8 cellular contexts compared by ENCODE assay signal in genomic region chr22:44085743-44086741, GRCh38.
DNase-seq lines count a peak whose midpoint lies in the region; ATAC-seq, FAIRE-seq and TF ChIP-seq lines count a peak whose summit lies in the region.

No MANE protein-coding gene starts in this region.

- FAIRE-seq in H1 (lab: Jason Lieb, UNC), result peak; percentile 74

- no peak overlapping the region for H3K4me3 ChIP-seq in OCI-LY7 (ENCODE audit: low read depth, low read length, poor library complexity, severe bottlenecking)
- no peak overlapping the region for H3K4me3 ChIP-seq in H1 (ENCODE audit: extremely low read depth in 1 of 4, insufficient read depth in 2 of 4, low read depth in 3 of 4, low read length in 4 of 4)
- H3K4me3 ChIP-seq in mesendoderm (ENCODE audit: low read length), result no peak overlapping the region
- no peak overlapping the region for H3K4me3 ChIP-seq in effector memory CD4-positive, alpha-beta T cell (ENCODE audit: insufficient read depth, low read depth, low read length, poor library complexity, severe bottlenecking)

- H4K8ac ChIP-seq in H1 (ENCODE audit: extremely low read depth, insufficient read depth, low read length) (no peak overlapping the region; the same call in 1 of the 2 replicates), mesendoderm (ENCODE audit: low read depth, low read length) (no peak overlapping the region)

- TF ChIP-seq CTCF in OCI-LY7 (conservative IDR thresholded peaks at IDR 0.05; ENCODE audit: low read length) (peak; percentile 74), H1 (IDR thresholded peaks at IDR 0.05; ENCODE audit: control extremely low read depth in 1 of 3, insufficient read depth in 1 of 3, low read depth in 1 of 3, low read length in 3 of 3) (peak; percentile 16 to 72 (median 66))

- H2AK5ac ChIP-seq in H1 (ENCODE audit: low read depth, low read length) (no peak overlapping the region), mesendoderm (ENCODE audit: low read length) (no peak overlapping the region)

- H3K36me3 ChIP-seq in OCI-LY7 (ENCODE audit: insufficient read depth, low read length), result no peaks in the 10 kb centered on the region
- no peaks in the 10 kb centered on the region for H3K36me3 ChIP-seq in H1 (ENCODE audit: control insufficient read depth in 2 of 4, insufficient read depth in 4 of 4, low read length in 3 of 4)
- no peaks in the 10 kb centered on the region for H3K36me3 ChIP-seq in mesendoderm (ENCODE audit: control insufficient read depth, insufficient read depth, low read length)
- H3K36me3 ChIP-seq in effector memory CD4-positive, alpha-beta T cell (ENCODE audit: control insufficient read depth, insufficient read depth, low read length), result no peaks in the 10 kb centered on the region

- H3K79me1 ChIP-seq in H1 (ENCODE audit: low read depth, low read length), result no peaks in the 10 kb centered on the region
- no peaks in the 10 kb centered on the region for H3K79me1 ChIP-seq in mesendoderm (ENCODE audit: low read length)

- CTCF ChIA-PET in OCI-LY7 (lab: Charles Lee; ENCODE audit: unreplicated experiment) (interaction anchor here (1.0 to 1.7 kb wide), 3 partner anchors 8 to 92 kb away, joined by 4 to 8 read pairs (median 4); no protein-coding TSS in a partner anchor), H1 (lab: Charles Lee; ENCODE audit: partially characterized antibody) (interaction anchor here (0.6 to 7.2 kb wide), 74 partner anchors 9 to 588 kb away, joined by 3 to 125 read pairs (median 4); partner anchors contain the start of gene PARVG)

- H3K79me2 ChIP-seq in OCI-LY7 (ENCODE audit: insufficient read depth, low read depth, low read length), result no peaks in the 10 kb centered on the region
- no peaks in the 10 kb centered on the region for H3K79me2 ChIP-seq in H1 (ENCODE audit: control insufficient read depth in 1 of 2, insufficient read depth in 2 of 2, low read length in 2 of 2)
- H3K79me2 ChIP-seq in mesendoderm (ENCODE audit: control insufficient read depth, insufficient read depth, low read length), result no peaks in the 10 kb centered on the region

- POLR2A ChIA-PET in OCI-LY7 (lab: Charles Lee) (interaction anchor here (0.7 to 0.8 kb wide), 2 partner anchors 93 to 383 kb away, joined by 3 read pairs; no protein-coding TSS in a partner anchor), H1 (lab: Charles Lee; ENCODE audit: partially characterized antibody) (interaction anchor here (1.4 to 1.5 kb wide), 2 partner anchors 61 to 140 kb away, joined by 3 to 6 read pairs; no protein-coding TSS in a partner anchor)

- H4K5ac ChIP-seq in H1 (ENCODE audit: insufficient read length, low read depth, low read length) (no peak overlapping the region), mesendoderm (ENCODE audit: low read length) (no peak overlapping the region)

- no peak for ATAC-seq in HG03097 (IDR thresholded peaks at IDR 0.05; ENCODE audit: low FRiP score, unreplicated experiment)

- H3K9ac ChIP-seq in H1 (replicated peaks in 1 of 4; ENCODE audit: extremely low read depth in 1 of 4, low read depth in 3 of 4, low read length in 3 of 4) (no peak overlapping the region), mesendoderm (ENCODE audit: low read length) (no peak overlapping the region)

- TF ChIP-seq POLR2A in H1 (IDR thresholded peaks at IDR 0.05; ENCODE audit: control extremely low read depth in 1 of 2, low read depth in 2 of 2, low read length in 2 of 2), result no peak

- intact Hi-C loops in OCI-LY7 (cut with micrococcal nuclease; ENCODE audit: unreplicated experiment), result loop anchor here (1.0 to 10.0 kb wide), 2 partner anchors 93 to 479 kb away; no protein-coding TSS in a partner anchor

- H2BK12ac ChIP-seq in H1 (ENCODE audit: low read depth, low read length), result peak overlapping the region; percentile 63; the same call in 1 of the 2 replicates

- H4K20me1 ChIP-seq in OCI-LY7 (ENCODE audit: insufficient read depth, low read length), result no peaks in the 10 kb centered on the region
- no peaks in the 10 kb centered on the region for H4K20me1 ChIP-seq in H1 (replicated peaks in 1 of 2; ENCODE audit: control insufficient read depth in 1 of 2, insufficient read depth in 2 of 2, low read length in 2 of 2)

- no peaks in the 10 kb centered on the region for H3K23me2 ChIP-seq in H1 (ENCODE audit: low read depth, low read length)

- no peaks in the 10 kb centered on the region for H3K27me3 ChIP-seq in H1 (replicated peaks in 1 of 4; ENCODE audit: control insufficient read depth in 3 of 4, extremely low read depth in 1 of 4, insufficient read depth in 3 of 4, low read length in 3 of 4)
- no peaks in the 10 kb centered on the region for H3K27me3 ChIP-seq in mesendoderm (ENCODE audit: insufficient read depth, low read length, poor library complexity)
- H3K27me3 ChIP-seq in effector memory CD4-positive, alpha-beta T cell (replicated peaks; ENCODE audit: control insufficient read depth, insufficient read depth, low read length, poor library complexity, severe bottlenecking), result no peaks in the 10 kb centered on the region

- H3K4me2 ChIP-seq in OCI-LY7 (ENCODE audit: low read length) (no peak overlapping the region), H1 (ENCODE audit: insufficient read depth in 1 of 2, low read depth in 2 of 2, low read length in 2 of 2) (no peak overlapping the region), mesendoderm (ENCODE audit: low read length) (no peak overlapping the region)

- peak; percentile 70 to 79 for TF ChIP-seq RAD21 in H1 (IDR thresholded peaks at IDR 0.05 in 1 of 2, conservative IDR thresholded peaks at IDR 0.05 in 1 of 2; ENCODE audit: low read depth in 2 of 2, low read length in 2 of 2)

- H2BK15ac ChIP-seq in H1 (ENCODE audit: low read length), result no peak overlapping the region
- no peak overlapping the region for H2BK15ac ChIP-seq in mesendoderm (replicated peaks; ENCODE audit: low read depth)

- no peak overlapping the region for H3K56ac ChIP-seq in H1 (replicated peaks; ENCODE audit: insufficient read length, low read depth, low read length)
- no peak overlapping the region for H3K56ac ChIP-seq in mesendoderm (ENCODE audit: low read length)

- H2AFZ ChIP-seq in OCI-LY7 (ENCODE audit: low read length) (no peak overlapping the region), H1 (ENCODE audit: low read length) (no peak overlapping the region)

- H3K18ac ChIP-seq in H1 (ENCODE audit: extremely low read depth, low read length) (no peak overlapping the region), mesendoderm (ENCODE audit: low read length) (no peak overlapping the region)

- H2BK5ac ChIP-seq in H1 (ENCODE audit: low read depth, low read length), result peak overlapping the region; percentile 49; the same call in 1 of the 2 replicates
- no peak overlapping the region for H2BK5ac ChIP-seq in mesendoderm (ENCODE audit: low read length)

- H3K14ac ChIP-seq in H1 (ENCODE audit: insufficient read length), result no peak overlapping the region

- no peaks in the 10 kb centered on the region for H3K9me2 ChIP-seq in OCI-LY7 (ENCODE audit: insufficient read depth, low read length)

- H3K27ac ChIP-seq in OCI-LY7 (ENCODE audit: low read depth, low read length, poor library complexity, severe bottlenecking) (no peak overlapping the region), H1 (ENCODE audit: low read depth, low read length) (no peak overlapping the region), mesendoderm (ENCODE audit: low read depth, low read length) (no peak overlapping the region)
- no peak overlapping the region for H3K27ac ChIP-seq in effector memory CD4-positive, alpha-beta T cell (ENCODE audit: insufficient read depth, low read length, poor library complexity, severe bottlenecking)

- H3K4me1 ChIP-seq in OCI-LY7 (ENCODE audit: insufficient read depth, low read length, poor library complexity, severe bottlenecking) (no peaks in the 10 kb centered on the region), H1 (replicated peaks in 1 of 4; ENCODE audit: control insufficient read depth in 3 of 4, insufficient read depth in 4 of 4, low read length in 3 of 4) (peaks cover 0 to 9% (median 5%) of the 10 kb centered on the region in 4 experiments; a peak in 6 of 7 replicates), mesendoderm (ENCODE audit: control insufficient read depth, low read depth, low read length) (no peaks in the 10 kb centered on the region)
- no peaks in the 10 kb centered on the region for H3K4me1 ChIP-seq in effector memory CD4-positive, alpha-beta T cell (ENCODE audit: control insufficient read depth, insufficient read depth, low read length, poor library complexity, severe bottlenecking)

- H3K9me3 ChIP-seq in OCI-LY7 (ENCODE audit: low read length), result no peaks in the 10 kb centered on the region
- H3K9me3 ChIP-seq in H1 (ENCODE audit: insufficient read depth in 2 of 2, low read depth in 1 of 2, low read length in 1 of 2), result no peaks in the 10 kb centered on the region
- no peaks in the 10 kb centered on the region for H3K9me3 ChIP-seq in effector memory CD4-positive, alpha-beta T cell (ENCODE audit: control insufficient read depth, low read length)

- H4K91ac ChIP-seq in H1 (replicated peaks; ENCODE audit: insufficient read length, low read length), result no peak overlapping the region

- BruUV-seq in OCI-LY7 (replicated peaks; lab: Mats Ljungman, UMichigan), result no TSS peak

- H3K23ac ChIP-seq in H1 (ENCODE audit: insufficient read length) (no peak overlapping the region), mesendoderm (ENCODE audit: low read length) (no peak overlapping the region)

- H2BK20ac ChIP-seq in H1 (ENCODE audit: low read length), result no peak overlapping the region

- H3K4ac ChIP-seq in H1 (replicated peaks; ENCODE audit: insufficient read length, low read depth, low read length), result no peak overlapping the region
- H3K4ac ChIP-seq in mesendoderm (ENCODE audit: low read depth, low read length), result no peak overlapping the region

- WGBS in H1 (ENCODE audit: extremely low coverage in 1 of 2, insufficient coverage in 1 of 2, insufficient read length in 1 of 2, insufficient replicate concordance in 2 of 2, low coverage in 1 of 2, low lambda C conversion rate in 2 of 2, missing lambda C conversion rate in 1 of 2), 2 experiments, result 79% methylated on average over 21 of the region's 21 CpGs; no CpG with 5 or more reads in 1 of the 2 experiments
- no CpG with 5 or more reads among the region's 21 CpGs for WGBS in mesendoderm (ENCODE audit: extremely low coverage, insufficient coverage, low lambda C conversion rate)

- DNase-seq in DMS53 treated with DMSO at 0.1 percent for 48 hours (lab: John Stamatoyannopoulos, UW; ENCODE audit: unreplicated experiment), result peak; percentile 73
- DNase-seq in HPDE6-E6E7 (ENCODE audit: extremely low spot score), result peak; percentile 53
- DNase-seq in OCI-LY7 (ENCODE audit: low spot score), result peak; percentile 59
- peak in 1 of 2 experiments; percentile 10 for DNase-seq in H1 (ENCODE audit: low read depth in 1 of 2, low spot score in 2 of 2)
- DNase-seq in mesendoderm, result peak; percentile 66
- no peak for DNase-seq in effector memory CD4-positive, alpha-beta T cell
- no peak for DNase-seq in activated CD4-positive, alpha-beta T cell treated with anti-CD3 and anti-CD28 coated beads for 1 hour

- H2BK120ac ChIP-seq in H1 (replicated peaks; ENCODE audit: low read depth, low read length), result no peak overlapping the region
- no peak overlapping the region for H2BK120ac ChIP-seq in mesendoderm (ENCODE audit: low read depth, low read length)

- TF ChIP-seq EP300 in H1 (IDR thresholded peaks at IDR 0.05; ENCODE audit: borderline replicate concordance in 1 of 2, low read depth in 2 of 2, low read length in 2 of 2), result no peak

TF ChIP-seq in H1, 55 proteins besides CTCF, POLR2A, EP300 and RAD21 (continues in another document):
- no peak for TF ChIP-seq JUND (IDR thresholded peaks at IDR 0.05; ENCODE audit: low read length)
- TF ChIP-seq CTBP2 (IDR thresholded peaks at IDR 0.05; ENCODE audit: borderline replicate concordance, insufficient read depth, insufficient read length, low read length), result no peak

Comparison
In these comparisons a context has a peak if more than half of its experiments do, and no peak if none do; other contexts are left out.
1. DNase-seq: peak in DMS53 treated with DMSO at 0.1 percent for 48 hours (single experiment), HPDE6-E6E7 (single experiment), OCI-LY7 (single experiment) and mesendoderm (single experiment); none in effector memory CD4-positive, alpha-beta T cell (0 of 3) and activated CD4-positive, alpha-beta T cell treated with anti-CD3 and anti-CD28 coated beads for 1 hour (single experiment).